In genomic region chr11:67649634-67650540, GRCh38 we compare ENCODE assay signal across 9 cellular contexts. TPM values are rescaled to one million over a fixed set of nuclear protein-coding genes. Genes with fewer than 3 reads are reported as not detected.
DNase-seq lines count a peak whose midpoint lies in the region; ATAC-seq, FAIRE-seq and TF ChIP-seq lines count a peak whose summit lies in the region.
"Had no signal": no experiment of that assay in that cellular context is flagged by ENCODE, and none has a peak within 500 bp of the region (broad histone marks: within the 10 kb centered on the region; RNA-seq: fewer than 3 reads in every experiment).

No MANE protein-coding gene starts in this region.

- no peaks in the 10 kb centered on the region for H3K27me3 Mint-ChIP-seq in naive thymus-derived CD8-positive, alpha-beta T cell

- H3K79me2 ChIP-seq in HCT116 (ENCODE audit: insufficient read depth, low read length) (no peaks in the 10 kb centered on the region), GM12878 (ENCODE audit: control insufficient read depth, insufficient read depth, low read length) (no peaks in the 10 kb centered on the region)

- intact Hi-C loops in HCT116 (cut with micrococcal nuclease) (loop anchor here (10.0 kb wide), 1 partner anchor 155 kb away; no protein-coding TSS in a partner anchor), GM12878 (cut with micrococcal nuclease; ENCODE audit: unreplicated experiment) (no loop called here)

- peak overlapping the region; percentile 63 to 82 (median 75) for H3K9ac ChIP-seq in BLaER1 treated with 17β-estradiol and CSF1 and Interleukin-3, amounts not matched to agents 10 nM and 100 nM
- H3K9ac ChIP-seq in HCT116 (ENCODE audit: low read length) (peak overlapping the region; percentile 65), GM12878 (ENCODE audit: control insufficient read depth, insufficient read depth, low read length) (peak overlapping the region; percentile 68)

- H3K9me3 ChIP-seq in BLaER1 treated with 17β-estradiol and CSF1 and Interleukin-3, amounts not matched to agents 10 nM and 100 nM (replicated peaks in 1 of 11), result peaks cover 10 to 16% (median 14%) of the 10 kb centered on the region in 11 experiments; a peak in 19 of 22 replicates
- H3K9me3 ChIP-seq in HCT116 (ENCODE audit: control insufficient read depth in 1 of 2, insufficient read depth in 1 of 2, low read depth in 1 of 2, low read length in 2 of 2) (no peaks in the 10 kb centered on the region), GM12878 (replicated peaks; ENCODE audit: control insufficient read depth, insufficient read depth, low read length) (peaks cover 3% of the 10 kb centered on the region; the same call in 2 of the 3 replicates)

- in situ Hi-C loops in GM12878 (cut with MboI), result no loop called here

- H3K36me3 ChIP-seq in BLaER1 treated with 17β-estradiol and CSF1 and Interleukin-3, amounts not matched to agents 10 nM and 100 nM, result no peaks in the 10 kb centered on the region
- H3K36me3 ChIP-seq in HCT116 (ENCODE audit: control insufficient read depth in 1 of 2, insufficient read depth in 2 of 2, low read length in 2 of 2) (no peaks in the 10 kb centered on the region), GM12878 (ENCODE audit: control insufficient read depth in 2 of 2, insufficient read depth in 2 of 2, low read length in 1 of 2) (no peaks in the 10 kb centered on the region)

- RAD21 ChIA-PET in HCT116 (lab: Charles Lee; ENCODE audit: low non-redundant PET in 1 of 2, low total read pairs in 2 of 2, uncharacterized antibody in 2 of 2, unreplicated experiment in 2 of 2) (no interaction called here), GM12878 (lab: Charles Lee; ENCODE audit: unreplicated experiment) (interaction anchor here (0.7 to 2.9 kb wide), 3 partner anchors 9 to 20 kb away, joined by 3 to 14 read pairs (median 11); partner anchors contain the start of gene NUDT8)

- TF ChIP-seq RAD21 in HCT116 (IDR thresholded peaks at IDR 0.05; ENCODE audit: low read depth) (no peak), GM12878 (IDR thresholded peaks at IDR 0.05; ENCODE audit: insufficient read depth, low read depth, low read length) (no peak)

- TF ChIP-seq EP300 in GM12878 (IDR thresholded peaks at IDR 0.05; ENCODE audit: borderline replicate concordance in 1 of 2, control insufficient read depth in 1 of 2, low read depth in 2 of 2, low read length in 2 of 2), result no peak

- 61% methylated on average over 22 of the region's 22 CpGs for WGBS in GM12878 (ENCODE audit: insufficient coverage, insufficient replicate concordance, low lambda C conversion rate, missing lambda C conversion rate)

- H3K27me3 ChIP-seq in BLaER1 treated with 17β-estradiol and CSF1 and Interleukin-3, amounts not matched to agents 10 nM and 100 nM, result peaks cover 0 to 35% (median 0%) of the 10 kb centered on the region in 11 experiments; a peak in 7 of 22 replicates
- H3K27me3 ChIP-seq in HCT116 (ENCODE audit: insufficient read depth, low read length), result no peaks in the 10 kb centered on the region
- H3K27me3 ChIP-seq in GM12878 (replicated peaks in 1 of 2; ENCODE audit: control insufficient read depth in 2 of 2, insufficient read depth in 2 of 2, low read length in 1 of 2), result no peaks in the 10 kb centered on the region

- 0 out of 2 replicates have a peak, but pooled peaks have one; percentile 12 for ATAC-seq in HCT116
- peak; percentile 12 for ATAC-seq in GM12878
- ATAC-seq in naive thymus-derived CD8-positive, alpha-beta T cell, result peak; percentile 11 to 19
- no peak for ATAC-seq in GM18870 (IDR thresholded peaks at IDR 0.05; ENCODE audit: unreplicated experiment)
- ATAC-seq in GM19351 (IDR thresholded peaks at IDR 0.05; ENCODE audit: unreplicated experiment), result no peak

- TF ChIP-seq POLR2A in HCT116 (IDR thresholded peaks at IDR 0.05; ENCODE audit: borderline replicate concordance, extremely low read depth, insufficient read depth, insufficient read length), result no peak
- peak; percentile 58; the same call in 1 of the 2 replicates for TF ChIP-seq POLR2A in GM12878 (IDR thresholded peaks at IDR 0.05; ENCODE audit: low read depth, low read length)

- DNase-seq in HCT116 (ENCODE audit: low read depth, low spot score) (no peak), GM12878 (ENCODE audit: low read depth, low spot score) (no peak), anterior cingulate cortex (lab: John Stamatoyannopoulos, UW) (no peak), NCI-H2107 treated with DMSO at 0.1 percent for 48 hours (lab: John Stamatoyannopoulos, UW; ENCODE audit: unreplicated experiment) (no peak)
- DNase-seq in naive thymus-derived CD8-positive, alpha-beta T cell, result no peak

- H3K4me1 ChIP-seq in BLaER1 treated with 17β-estradiol and CSF1 and Interleukin-3, amounts not matched to agents 10 nM and 100 nM, result peaks cover 38 to 73% (median 68%) of the 10 kb centered on the region in 10 experiments
- H3K4me1 ChIP-seq in HCT116 (ENCODE audit: control insufficient read depth in 1 of 2, insufficient read depth in 2 of 2, low read length in 2 of 2) (peaks cover 2 to 17% of the 10 kb centered on the region in 2 experiments; a peak in 3 of 4 replicates), GM12878 (ENCODE audit: control insufficient read depth, insufficient read depth, low read length) (peaks cover 57% of the 10 kb centered on the region)

- peaks cover 19 to 56% (median 49%) of the 10 kb centered on the region in 4 donors for H3K4me1 Mint-ChIP-seq in naive thymus-derived CD8-positive, alpha-beta T cell

- no peaks in the 10 kb centered on the region for H3K9me3 Mint-ChIP-seq in naive thymus-derived CD8-positive, alpha-beta T cell

- peak overlapping the region in 10 of 11 experiments; percentile 40 to 83 (median 69); a peak in 19 of 22 replicates for H3K27ac ChIP-seq in BLaER1 treated with 17β-estradiol and CSF1 and Interleukin-3, amounts not matched to agents 10 nM and 100 nM
- H3K27ac ChIP-seq in HCT116 (ENCODE audit: low read depth, low read length) (peak overlapping the region; percentile 15; the same call in 1 of the 2 replicates), GM12878 (ENCODE audit: control insufficient read depth, insufficient read depth) (peak overlapping the region; percentile 78)

- peak overlapping the region; percentile 94 to 99 (median 96) for H3K27ac Mint-ChIP-seq in naive thymus-derived CD8-positive, alpha-beta T cell

- peak; percentile 77 for FAIRE-seq in GM12878 (lab: Jason Lieb, UNC)

- H3K9me2 ChIP-seq in HCT116 (ENCODE audit: insufficient read depth), result no peaks in the 10 kb centered on the region

- peak overlapping the region; percentile 81 to 97 (median 93) for H3K4me2 ChIP-seq in BLaER1 treated with 17β-estradiol and CSF1 and Interleukin-3, amounts not matched to agents 10 nM and 100 nM
- H3K4me2 ChIP-seq in HCT116 (ENCODE audit: low read length) (peak overlapping the region; percentile 95), GM12878 (ENCODE audit: control insufficient read depth, insufficient read depth) (peak overlapping the region; percentile 75)

- TF ChIP-seq CTCF in HCT116 (IDR thresholded peaks at IDR 0.05 in 2 of 3, conservative IDR thresholded peaks at IDR 0.05 in 1 of 3; ENCODE audit: borderline replicate concordance in 1 of 3, insufficient read depth in 1 of 3, low read depth in 2 of 3, low read length in 2 of 3) (no peak), GM12878 (IDR thresholded peaks at IDR 0.05 in 2 of 3, conservative IDR thresholded peaks at IDR 0.05 in 1 of 3; ENCODE audit: control insufficient read depth in 2 of 3, extremely low read depth in 1 of 3, insufficient read depth in 1 of 3, low read depth in 3 of 3, low read length in 3 of 3) (no peak)

- CTCF ChIA-PET in HCT116 (lab: Charles Lee), result interaction anchor here (1.6 kb wide), 1 partner anchor 20 kb away, joined by 9 read pairs; the partner anchor contains the start of gene NUDT8
- CTCF ChIA-PET in GM12878 (lab: Yijun Ruan, JAX), result interaction anchor here (0.6 to 8.4 kb wide), 9 partner anchors 8 to 73 kb away, joined by 3 to 132 read pairs (median 5); partner anchors contain the start of gene NUDT8

- POLR2A ChIA-PET in HCT116 (lab: Charles Lee), result no interaction called here
- POLR2A ChIA-PET in GM12878 (lab: Charles Lee), result interaction anchor here (1.5 to 3.8 kb wide), 2 partner anchors 20 to 36 kb away, joined by 6 to 16 read pairs; partner anchors contain the start of gene NUDT8
- POLR2A ChIA-PET in naive thymus-derived CD8-positive, alpha-beta T cell (lab: Charles Lee), result interaction anchor here (0.6 to 8.6 kb wide), 4 partner anchors 19 to 587 kb away, joined by 3 to 61 read pairs (median 4); partner anchors contain the start of genes GSTP1 and NUDT8

- SMC1A ChIA-PET in GM12878 (lab: Charles Lee; ENCODE audit: uncharacterized antibody, unreplicated experiment), result interaction anchor here (0.8 to 6.2 kb wide), 5 partner anchors 7 to 73 kb away, joined by 3 to 69 read pairs (median 4); no protein-coding TSS in a partner anchor

- H3K36me3 Mint-ChIP-seq in naive thymus-derived CD8-positive, alpha-beta T cell, result no peaks in the 10 kb centered on the region

- BruUV-seq in HCT116 (replicated peaks; lab: Mats Ljungman, UMichigan) (no TSS peak), GM12878 (replicated peaks; lab: Mats Ljungman, UMichigan) (no TSS peak)

- peak overlapping the region; percentile 89 to 97 (median 93) for H3K4me3 Mint-ChIP-seq in naive thymus-derived CD8-positive, alpha-beta T cell

- peaks cover 0 to 31% (median 3%) of the 10 kb centered on the region in 11 experiments; a peak in 5 of 22 replicates for H4K20me1 ChIP-seq in BLaER1 treated with 17β-estradiol and CSF1 and Interleukin-3, amounts not matched to agents 10 nM and 100 nM
- no peaks in the 10 kb centered on the region for H4K20me1 ChIP-seq in HCT116 (ENCODE audit: insufficient read depth)
- H4K20me1 ChIP-seq in GM12878 (ENCODE audit: control insufficient read depth, insufficient read depth), result no peaks in the 10 kb centered on the region

- H3K4me3 ChIP-seq in BLaER1 treated with 17β-estradiol and CSF1 and Interleukin-3, amounts not matched to agents 10 nM and 100 nM, result peak overlapping the region; percentile 59 to 75 (median 64)
- H3K4me3 ChIP-seq in HCT116 (replicated peaks in 1 of 2; ENCODE audit: low read depth in 1 of 2, low read length in 2 of 2) (peak overlapping the region; percentile 56 to 61), GM12878 (peak overlapping the region; percentile 72)

- H2AFZ ChIP-seq in HCT116 (ENCODE audit: low read depth, low read length, poor library complexity, severe bottlenecking) (peak overlapping the region; percentile 68), GM12878 (ENCODE audit: control insufficient read depth, low read depth, low read length) (peak overlapping the region; percentile 83)

RNA-seq across cellular contexts. Expression of gene ACY3, which starts 0.6 kb away (rescaled TPM):
- total RNA-seq in HCT116 (2021; ENCODE audit: unreplicated experiment) (0.30 TPM), GM12878 (2014; rRNA removed) (20.2 and 27.8 TPM in 2 replicates), GM12878 (2014; rRNA removed; fragmentation: Illumina TruSeq; extraction: Trizol) (12.2 and 12.8 TPM in 2 replicates), GM12878 (2021) (23.5 and 24.3 TPM in 2 replicates)
- polyA plus RNA-seq in HCT116 (2012), result 0.15 and 0.16 TPM in 2 replicates
- total RNA-seq in GM12878 (2013; cell fraction: nucleolus; rRNA removed), result not detected in 2 replicates
- 1.5 TPM for polyA plus RNA-seq in GM12878 (2011; ENCODE audit: low read depth)
- polyA plus RNA-seq in GM12878 (2011; rRNA removed) (0.33 and 0.83 TPM in 2 replicates), GM12878 (2014; fragmentation: Illumina TruSeq; extraction: Trizol) (6.3 and 17.8 TPM in 2 replicates), GM12878 (2014; fragmentation: Nextera tagmentation; extraction: Ambion mirVana) (10 to 100 TPM; 13.1 to 14.4 TPM), GM12878 (2014; rRNA removed) (30.7 and 36.1 TPM in 2 replicates), GM12878 (2016; fragmentation: Nextera tagmentation; extraction: Ambion mirVana) (10 to 100 TPM; 16.8 to 22.4 TPM)
- 1.3 and 1.8 TPM in 2 replicates for polyA plus RNA-seq in GM12878 (2011; cell fraction: cytosol; rRNA removed)
- polyA plus RNA-seq in GM12878 (2011; cell fraction: nucleus; rRNA removed), result 1.9 and 2.8 TPM in 2 replicates
- 3.7 and 6.2 TPM in 2 replicates for polyA plus RNA-seq in GM12878 (2012)
- polyA minus RNA-seq in GM12878 (2011; rRNA and poly(A)+ RNA removed), result 0.88 and 1.7 TPM in 2 replicates
- 1.3 TPM in 1 of 2 replicates, not detected in the other for polyA minus RNA-seq in GM12878 (2011; cell fraction: cytosol; rRNA and poly(A)+ RNA removed)
- 0.48 TPM in 1 of 2 replicates, not detected in the other for polyA minus RNA-seq in GM12878 (2011; cell fraction: nucleus; rRNA and poly(A)+ RNA removed)
- not detected for total RNA-seq in naive thymus-derived CD8-positive, alpha-beta T cell
- polyA plus RNA-seq in naive thymus-derived CD8-positive, alpha-beta T cell, result under 1 TPM in 2 of 3 donors, not detected in 1; 0.29 to 0.64 TPM
- total RNA-seq: fibroblast of lung had no signal
- polyA plus RNA-seq: fibroblast of lung had no signal

RNA-seq across cellular contexts. Expression of gene TBX10, which starts 10.3 kb away (rescaled TPM):
- total RNA-seq in HCT116 (2021; ENCODE audit: unreplicated experiment) (not detected), GM12878 (2014; rRNA removed) (0.22 and 0.23 TPM in 2 replicates), GM12878 (2014; rRNA removed; fragmentation: Illumina TruSeq; extraction: Trizol) (0.18 TPM in 1 of 2 replicates, not detected in the other), GM12878 (2021) (0.16 and 0.26 TPM in 2 replicates)
- polyA plus RNA-seq in HCT116 (2012), result not detected in 2 replicates
- total RNA-seq in GM12878 (2013; cell fraction: nucleolus; rRNA removed), result 0.32 TPM in 1 of 2 replicates, not detected in the other
- polyA plus RNA-seq in GM12878 (2011; ENCODE audit: low read depth), result not detected
- polyA plus RNA-seq in GM12878 (2011; rRNA removed) (not detected in 2 replicates), GM12878 (2014; fragmentation: Illumina TruSeq; extraction: Trizol) (0.10 and 0.16 TPM in 2 replicates), GM12878 (2014; fragmentation: Nextera tagmentation; extraction: Ambion mirVana) (not detected), GM12878 (2014; rRNA removed) (0.15 and 0.44 TPM in 2 replicates), GM12878 (2016; fragmentation: Nextera tagmentation; extraction: Ambion mirVana) (under 1 TPM in 1 of 2 experiments, not detected in 1; 0.17 TPM)
- 0.07 and 0.13 TPM in 2 replicates for polyA plus RNA-seq in GM12878 (2011; cell fraction: cytosol; rRNA removed)
- polyA plus RNA-seq in GM12878 (2011; cell fraction: nucleus; rRNA removed), result 0.25 and 0.27 TPM in 2 replicates
- 0.08 TPM in 1 of 2 replicates, not detected in the other for polyA plus RNA-seq in GM12878 (2012)
- not detected in 2 replicates for polyA minus RNA-seq in GM12878 (2011; rRNA and poly(A)+ RNA removed)
- polyA minus RNA-seq in GM12878 (2011; cell fraction: cytosol; rRNA and poly(A)+ RNA removed), result not detected in 2 replicates
- not detected in 2 replicates for polyA minus RNA-seq in GM12878 (2011; cell fraction: nucleus; rRNA and poly(A)+ RNA removed)
- total RNA-seq in naive thymus-derived CD8-positive, alpha-beta T cell, result not detected
- not detected for polyA plus RNA-seq in naive thymus-derived CD8-positive, alpha-beta T cell
- total RNA-seq: fibroblast of lung had no signal
- polyA plus RNA-seq: fibroblast of lung had no signal

RNA-seq across cellular contexts. Expression of gene NUDT8, which starts 20.1 kb away (rescaled TPM):
- total RNA-seq in HCT116 (2021; ENCODE audit: unreplicated experiment) (18.7 TPM), GM12878 (2014; rRNA removed) (15.9 and 18.2 TPM in 2 replicates), GM12878 (2014; rRNA removed; fragmentation: Illumina TruSeq; extraction: Trizol) (3.3 and 4.8 TPM in 2 replicates), GM12878 (2021) (16.5 and 16.9 TPM in 2 replicates)
- polyA plus RNA-seq in HCT116 (2012), result 18.5 and 19.0 TPM in 2 replicates
- total RNA-seq in GM12878 (2013; cell fraction: nucleolus; rRNA removed), result 10.2 and 10.6 TPM in 2 replicates
- 2.4 TPM for polyA plus RNA-seq in GM12878 (2011; ENCODE audit: low read depth)
- polyA plus RNA-seq in GM12878 (2011; rRNA removed) (1.6 and 3.7 TPM in 2 replicates), GM12878 (2014; fragmentation: Illumina TruSeq; extraction: Trizol) (0.30 and 2.9 TPM in 2 replicates), GM12878 (2014; fragmentation: Nextera tagmentation; extraction: Ambion mirVana) (1 to 10 TPM in 1 of 2 experiments, under 1 TPM in 1; 0.32 to 1.1 TPM), GM12878 (2014; rRNA removed) (14.9 and 18.8 TPM in 2 replicates), GM12878 (2016; fragmentation: Nextera tagmentation; extraction: Ambion mirVana) (10 to 100 TPM; 16.9 to 17.7 TPM)
- 12.1 and 15.1 TPM in 2 replicates for polyA plus RNA-seq in GM12878 (2011; cell fraction: cytosol; rRNA removed)
- 27.4 and 32.4 TPM in 2 replicates for polyA plus RNA-seq in GM12878 (2011; cell fraction: nucleus; rRNA removed)
- polyA plus RNA-seq in GM12878 (2012), result 12.1 and 17.5 TPM in 2 replicates
- polyA minus RNA-seq in GM12878 (2011; rRNA and poly(A)+ RNA removed), result 2.5 and 5.0 TPM in 2 replicates
- polyA minus RNA-seq in GM12878 (2011; cell fraction: cytosol; rRNA and poly(A)+ RNA removed), result 6.7 and 6.8 TPM in 2 replicates
- polyA minus RNA-seq in GM12878 (2011; cell fraction: nucleus; rRNA and poly(A)+ RNA removed), result 13.8 and 19.5 TPM in 2 replicates
- 1 to 10 TPM; 2.0 to 3.2 TPM for total RNA-seq in naive thymus-derived CD8-positive, alpha-beta T cell
- 1 to 10 TPM; 2.7 to 3.1 (median 2.7) TPM for polyA plus RNA-seq in naive thymus-derived CD8-positive, alpha-beta T cell

RNA-seq across cellular contexts. Expression of gene ALDH3B2, which starts 24.5 kb away (rescaled TPM):
- total RNA-seq in HCT116 (2021; ENCODE audit: unreplicated experiment) (not detected), GM12878 (2014; rRNA removed) (0.16 and 0.17 TPM in 2 replicates), GM12878 (2014; rRNA removed; fragmentation: Illumina TruSeq; extraction: Trizol) (not detected in 2 replicates), GM12878 (2021) (not detected in 2 replicates)
- 0.09 and 0.18 TPM in 2 replicates for polyA plus RNA-seq in HCT116 (2012)
- not detected in 2 replicates for total RNA-seq in GM12878 (2013; cell fraction: nucleolus; rRNA removed)
- not detected for polyA plus RNA-seq in GM12878 (2011; ENCODE audit: low read depth)
- polyA plus RNA-seq in GM12878 (2011; rRNA removed) (not detected in 2 replicates), GM12878 (2014; fragmentation: Illumina TruSeq; extraction: Trizol) (0.09 TPM in 1 of 2 replicates, not detected in the other), GM12878 (2014; fragmentation: Nextera tagmentation; extraction: Ambion mirVana) (not detected), GM12878 (2014; rRNA removed) (not detected in 2 replicates), GM12878 (2016; fragmentation: Nextera tagmentation; extraction: Ambion mirVana) (not detected)
- not detected in 2 replicates for polyA plus RNA-seq in GM12878 (2011; cell fraction: cytosol; rRNA removed)
- not detected in 2 replicates for polyA plus RNA-seq in GM12878 (2011; cell fraction: nucleus; rRNA removed)
- not detected in 2 replicates for polyA plus RNA-seq in GM12878 (2012)
- polyA minus RNA-seq in GM12878 (2011; rRNA and poly(A)+ RNA removed), result not detected in 2 replicates
- not detected in 2 replicates for polyA minus RNA-seq in GM12878 (2011; cell fraction: cytosol; rRNA and poly(A)+ RNA removed)
- polyA minus RNA-seq in GM12878 (2011; cell fraction: nucleus; rRNA and poly(A)+ RNA removed), result not detected in 2 replicates
- total RNA-seq in naive thymus-derived CD8-positive, alpha-beta T cell, result not detected
- not detected for polyA plus RNA-seq in naive thymus-derived CD8-positive, alpha-beta T cell
- total RNA-seq: fibroblast of lung had no signal
- polyA plus RNA-seq: fibroblast of lung had no signal

RNA-seq across cellular contexts. Expression of gene NDUFV1, which starts 43.2 kb away (rescaled TPM):
- total RNA-seq in HCT116 (2021; ENCODE audit: unreplicated experiment), result 242 TPM
- polyA plus RNA-seq in HCT116 (2012), result 232 and 287 TPM in 2 replicates
- total RNA-seq in GM12878 (2013; cell fraction: nucleolus; rRNA removed), result 213 and 251 TPM in 2 replicates
- 301 and 330 TPM in 2 replicates for total RNA-seq in GM12878 (2014; rRNA removed)
- 162 and 166 TPM in 2 replicates for total RNA-seq in GM12878 (2014; rRNA removed; fragmentation: Illumina TruSeq; extraction: Trizol)
- total RNA-seq in GM12878 (2021), result 310 and 312 TPM in 2 replicates
- 75.2 TPM for polyA plus RNA-seq in GM12878 (2011; ENCODE audit: low read depth)
- 97.9 and 184 TPM in 2 replicates for polyA plus RNA-seq in GM12878 (2011; rRNA removed)
- polyA plus RNA-seq in GM12878 (2011; cell fraction: cytosol; rRNA removed), result 278 and 410 TPM in 2 replicates
- polyA plus RNA-seq in GM12878 (2011; cell fraction: nucleus; rRNA removed), result 516 and 698 TPM in 2 replicates
- polyA plus RNA-seq in GM12878 (2012), result 210 and 225 TPM in 2 replicates
- polyA plus RNA-seq in GM12878 (2014; fragmentation: Illumina TruSeq; extraction: Trizol), result 37.6 and 129 TPM in 2 replicates
- polyA plus RNA-seq in GM12878 (2014; fragmentation: Nextera tagmentation; extraction: Ambion mirVana), result 10 to 100 TPM in 1 of 2 experiments, 1 to 10 TPM in 1; 8.2 to 51.7 TPM
- polyA plus RNA-seq in GM12878 (2014; rRNA removed), result 277 and 312 TPM in 2 replicates
- 100 to 1,000 TPM; 348 to 380 TPM for polyA plus RNA-seq in GM12878 (2016; fragmentation: Nextera tagmentation; extraction: Ambion mirVana)
- polyA minus RNA-seq in GM12878 (2011; rRNA and poly(A)+ RNA removed), result 107 and 172 TPM in 2 replicates
- polyA minus RNA-seq in GM12878 (2011; cell fraction: cytosol; rRNA and poly(A)+ RNA removed), result 90.7 and 96.4 TPM in 2 replicates
- 83.2 and 139 TPM in 2 replicates for polyA minus RNA-seq in GM12878 (2011; cell fraction: nucleus; rRNA and poly(A)+ RNA removed)
- total RNA-seq in naive thymus-derived CD8-positive, alpha-beta T cell, result 100 to 1,000 TPM; 197 to 199 TPM
- polyA plus RNA-seq in naive thymus-derived CD8-positive, alpha-beta T cell, result 100 to 1,000 TPM; 122 to 123 (median 122) TPM

Comparison
In these comparisons a context has a peak if more than half of its experiments do, and no peak if none do; other contexts are left out.
1. H3K27ac ChIP-seq: peak in every context shown above with its lines; median percentile 78 in GM12878; 69 in BLaER1 treated with 17β-estradiol and CSF1 and Interleukin-3, amounts not matched to agents 10 nM and 100 nM; 15 in HCT116.
2. ATAC-seq: peak in HCT116 (single experiment), GM12878 (single experiment) and naive thymus-derived CD8-positive, alpha-beta T cell (2 of 2); none in GM18870 (single experiment) and GM19351 (single experiment).
3. Peak in every context shown above with its lines, with median percentiles within 50 percentile points of each other: H3K4me2 ChIP-seq, H3K4me3 ChIP-seq and H3K9ac ChIP-seq.